Comparison of ENCODE assay signal across 7 cellular contexts in the genomic region with DNA sequence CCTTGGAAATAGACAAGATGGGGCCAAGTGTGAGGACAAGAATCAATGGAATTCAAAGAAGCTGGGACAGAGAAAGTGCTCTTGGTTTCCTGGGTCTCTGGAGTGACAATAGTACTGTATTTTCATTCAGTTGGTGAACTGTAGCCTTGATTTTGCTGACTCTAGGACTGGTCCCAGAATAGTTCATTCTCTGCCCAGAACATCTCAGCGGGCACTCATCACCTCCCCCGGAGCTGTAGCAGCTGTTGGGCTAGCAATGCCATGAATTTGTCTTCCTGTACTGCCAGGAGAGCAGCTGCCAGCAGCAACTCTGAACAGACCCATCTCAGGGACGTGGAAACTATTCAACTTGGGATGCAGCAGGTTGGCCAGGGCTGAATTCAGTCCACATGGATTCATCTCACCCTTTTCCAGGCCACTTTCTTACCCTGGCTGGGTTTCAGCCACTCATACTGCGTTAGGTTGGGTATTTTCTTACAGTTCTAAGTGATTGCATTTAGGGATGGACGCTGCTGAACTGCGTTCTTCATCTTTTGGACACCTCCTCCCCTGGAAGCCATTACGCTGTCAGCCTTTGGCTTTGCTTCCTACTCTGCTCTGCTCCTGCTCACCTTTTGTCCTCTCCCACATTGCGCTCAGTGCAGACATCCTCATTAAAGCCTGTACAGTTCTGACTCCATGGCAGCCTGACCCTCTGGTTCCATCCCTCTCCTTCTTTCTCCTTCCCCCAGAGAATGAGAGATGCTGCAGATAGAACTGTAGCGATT.
DNase-seq lines count a peak whose midpoint lies in the region; ATAC-seq and TF ChIP-seq lines count a peak whose summit lies in the region.
"Not testable (repeated sequence)": the region's sequence is repeated elsewhere in the genome, so short reads cannot be mapped to it uniquely, and the experiment has no call there.

No MANE protein-coding gene starts in this region.

- TF ChIP-seq EP300 in gastroesophageal sphincter (IDR thresholded peaks at IDR 0.05) = not testable (repeated sequence)

- TF ChIP-seq CTCF in gastroesophageal sphincter (IDR thresholded peaks at IDR 0.05) = not testable (repeated sequence)

- H3K4me3 ChIP-seq in gastroesophageal sphincter = not testable (repeated sequence)

- H3K27ac ChIP-seq in gastroesophageal sphincter = not testable (repeated sequence)

- not testable (repeated sequence) for H3K36me3 ChIP-seq in gastroesophageal sphincter

- intact Hi-C loops in left cardiac atrium (cut with DNase I) = not testable (repeated sequence)

- WGBS in gastroesophageal sphincter (ENCODE audit: low coverage in 1 of 2), 2 donors = 0 to 60% methylated on average over 1 to 3 of the region's 9 CpGs

- DNase-seq in EH (ENCODE audit: low read depth) (peak; percentile 12), NCI-H1694 treated with DMSO at 0.1 percent for 48 hours (lab: John Stamatoyannopoulos, UW) (peak; percentile 36), cerebellar cortex (ENCODE audit: low spot score) (peak; percentile 85), left cardiac atrium (peak; percentile 58), mucosa of gallbladder (ENCODE audit: low spot score) (peak; percentile 47), putamen (ENCODE audit: low spot score) (peak; percentile 6)

- H3K4me1 ChIP-seq in gastroesophageal sphincter = not testable (repeated sequence)

- not testable (repeated sequence) for H3K9me3 ChIP-seq in gastroesophageal sphincter

- TF ChIP-seq POLR2A in gastroesophageal sphincter (IDR thresholded peaks at IDR 0.05) = not testable (repeated sequence)

- peak; percentile 29 for ATAC-seq in gastroesophageal sphincter
- peak; percentile 94 to 99 for ATAC-seq in left cardiac atrium

- H3K27me3 ChIP-seq in gastroesophageal sphincter = not testable (repeated sequence)

Comparison
In these comparisons a context has a peak if more than half of its experiments do, and no peak if none do; other contexts are left out.
1. DNase-seq: peak in every context shown above with its lines; median percentile 85 in cerebellar cortex; 58 in left cardiac atrium; 47 in mucosa of gallbladder; 36 in NCI-H1694 treated with DMSO at 0.1 percent for 48 hours; 12 in EH; 6 in putamen.